In genomic region chr22:30567277-30567676, GRCh38 we compare ENCODE assay signal across 4 cellular contexts. TPM values are rescaled to one million over a fixed set of nuclear protein-coding genes. Genes with fewer than 3 reads are reported as not detected.
"Had no signal": no experiment of that assay in that cellular context is flagged by ENCODE, and none has a peak within 500 bp of the region (broad histone marks: within the 10 kb centered on the region; RNA-seq: fewer than 3 reads in every experiment).

No MANE protein-coding gene starts in this region.

RNA-seq across cellular contexts. Expression of gene GAL3ST1, which starts 7.2 kb away (rescaled TPM):
- total RNA-seq: LHCN-M2, M059J, MCF 10A had no signal

RNA-seq across cellular contexts. Expression of gene SEC14L6, which starts 20.7 kb away (rescaled TPM):
- total RNA-seq: LHCN-M2, M059J, MCF 10A, NCI-H460 had no signal
